21 cellular contexts compared by ENCODE assay signal in the genomic region with DNA sequence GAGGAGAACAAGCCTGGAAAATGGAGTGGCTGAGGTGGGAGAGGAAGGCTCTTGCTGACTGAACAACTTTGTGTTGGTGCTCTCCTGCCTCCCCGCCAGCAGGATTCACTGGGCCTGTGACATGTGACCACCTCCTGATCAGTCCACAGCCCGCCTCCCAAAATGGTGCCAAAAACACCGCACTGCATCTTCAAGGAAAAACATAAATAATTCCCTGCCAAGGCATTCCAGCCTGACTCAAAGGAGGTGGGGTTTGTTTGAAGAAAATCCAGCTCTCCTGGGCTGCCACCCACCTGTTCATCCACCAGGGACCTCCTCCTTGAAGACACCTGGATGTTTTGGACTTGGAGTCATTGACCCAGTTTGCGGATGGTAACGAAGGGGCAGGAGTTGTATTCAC.
"Had no signal": no experiment of that assay in that cellular context is flagged by ENCODE, and none has a peak within 500 bp of the region (broad histone marks: within the 10 kb centered on the region; RNA-seq: fewer than 3 reads in every experiment).

No MANE protein-coding gene starts in this region.

- H3K27ac ChIP-seq: esophagus muscularis mucosa, gastrocnemius medialis, heart right ventricle, lower lobe of right lung, neural progenitor cell, psoas muscle, right atrium auricular region, uterus had no signal

- DNase-seq: activated CD4-positive, alpha-beta memory T cell treated with anti-CD3 and anti-CD28 coated beads, Interleukin-2, amount 10 ng/mL, durations not matched to agents 7 days and 5 days; activated CD4-positive, alpha-beta T cell treated with anti-CD3 and anti-CD28 coated beads, Interleukin-2, amount 10 ng/mL, durations not matched to agents 24 days and 14 days; activated effector memory CD4-positive, alpha-beta T cell treated with anti-CD3 and anti-CD28 coated beads, Interleukin-2, amount 50 U/mL, for 16 hours; activated naive CD4-positive, alpha-beta T cell treated with anti-CD3 and anti-CD28 coated beads, Interleukin-2, amount 10 ng/mL, durations not matched to agents 7 days and 5 days; activated naive CD8-positive, alpha-beta T cell treated with anti-CD3 and anti-CD28 coated beads, Interleukin-2, amount 50 U/mL, for 24 hours; dermis blood vessel endothelial cell; effector CD8-positive, alpha-beta T cell; gastrocnemius medialis; heart right ventricle; lower lobe of right lung; naive B cell; psoas muscle; stimulated activated CD4-positive, alpha-beta T cell treated with anti-CD3 and anti-CD28 coated beads, Interleukin-4, amount 100 ng/mL, for 24 hours; stimulated activated naive CD4-positive, alpha-beta T cell treated with Interleukin-2 at 50 U/mL for 16 hours; uterus had no signal

- H3K4me1 ChIP-seq: esophagus muscularis mucosa, gastrocnemius medialis, heart right ventricle, lower lobe of right lung, psoas muscle, right atrium auricular region, tibial nerve, uterus had no signal

- H3K9me3 ChIP-seq: esophagus muscularis mucosa, gastrocnemius medialis, heart right ventricle, lower lobe of right lung, psoas muscle, right atrium auricular region, uterus had no signal

- H3K4me3 ChIP-seq: esophagus muscularis mucosa, gastrocnemius medialis, heart right ventricle, lower lobe of right lung, neural progenitor cell, psoas muscle, right atrium auricular region, tibial nerve, uterus had no signal

- H3K36me3 Mint-ChIP-seq: activated naive CD4-positive, alpha-beta T cell treated with anti-CD3 and anti-CD28 coated beads, Interleukin-2, amount 10 ng/mL, durations not matched to agents 7 days and 5 days; brain; naive B cell; neural progenitor cell had no signal

- H3K4me3 Mint-ChIP-seq: activated CD4-positive, alpha-beta memory T cell treated with anti-CD3 and anti-CD28 coated beads, Interleukin-2, amount 10 ng/mL, durations not matched to agents 7 days and 5 days; activated CD4-positive, alpha-beta T cell treated with anti-CD3 and anti-CD28 coated beads, Interleukin-2, amount 10 ng/mL, durations not matched to agents 24 days and 14 days; activated naive CD4-positive, alpha-beta T cell treated with anti-CD3 and anti-CD28 coated beads, Interleukin-2, amount 10 ng/mL, durations not matched to agents 7 days and 5 days; activated naive CD8-positive, alpha-beta T cell treated with anti-CD3 and anti-CD28 coated beads, Interleukin-2, amount 50 U/mL, for 24 hours; brain; naive B cell; neural progenitor cell had no signal

- H3K27me3 Mint-ChIP-seq: activated CD4-positive, alpha-beta memory T cell treated with anti-CD3 and anti-CD28 coated beads, Interleukin-2, amount 10 ng/mL, durations not matched to agents 7 days and 5 days; activated CD4-positive, alpha-beta T cell treated with anti-CD3 and anti-CD28 coated beads, Interleukin-2, amount 10 ng/mL, durations not matched to agents 24 days and 14 days; activated naive CD4-positive, alpha-beta T cell treated with anti-CD3 and anti-CD28 coated beads, Interleukin-2, amount 10 ng/mL, durations not matched to agents 7 days and 5 days; activated naive CD8-positive, alpha-beta T cell treated with anti-CD3 and anti-CD28 coated beads, Interleukin-2, amount 50 U/mL, for 24 hours; naive B cell had no signal

- H3K4me1 Mint-ChIP-seq: activated CD4-positive, alpha-beta memory T cell treated with anti-CD3 and anti-CD28 coated beads, Interleukin-2, amount 10 ng/mL, durations not matched to agents 7 days and 5 days; activated CD4-positive, alpha-beta T cell treated with anti-CD3 and anti-CD28 coated beads, Interleukin-2, amount 10 ng/mL, durations not matched to agents 24 days and 14 days; activated naive CD4-positive, alpha-beta T cell treated with anti-CD3 and anti-CD28 coated beads, Interleukin-2, amount 10 ng/mL, durations not matched to agents 7 days and 5 days; activated naive CD8-positive, alpha-beta T cell treated with anti-CD3 and anti-CD28 coated beads, Interleukin-2, amount 50 U/mL, for 24 hours; naive B cell had no signal

- H3K27ac Mint-ChIP-seq: activated CD4-positive, alpha-beta memory T cell treated with anti-CD3 and anti-CD28 coated beads, Interleukin-2, amount 10 ng/mL, durations not matched to agents 7 days and 5 days; activated CD4-positive, alpha-beta T cell treated with anti-CD3 and anti-CD28 coated beads, Interleukin-2, amount 10 ng/mL, durations not matched to agents 24 days and 14 days; activated naive CD4-positive, alpha-beta T cell treated with anti-CD3 and anti-CD28 coated beads, Interleukin-2, amount 10 ng/mL, durations not matched to agents 7 days and 5 days; activated naive CD8-positive, alpha-beta T cell treated with anti-CD3 and anti-CD28 coated beads, Interleukin-2, amount 50 U/mL, for 24 hours; naive B cell had no signal

- H3K27me3 ChIP-seq: gastrocnemius medialis, right atrium auricular region, tibial nerve, uterus had no signal

- H3K9me3 Mint-ChIP-seq: activated CD4-positive, alpha-beta memory T cell treated with anti-CD3 and anti-CD28 coated beads, Interleukin-2, amount 10 ng/mL, durations not matched to agents 7 days and 5 days; activated CD4-positive, alpha-beta T cell treated with anti-CD3 and anti-CD28 coated beads, Interleukin-2, amount 10 ng/mL, durations not matched to agents 24 days and 14 days; activated naive CD4-positive, alpha-beta T cell treated with anti-CD3 and anti-CD28 coated beads, Interleukin-2, amount 10 ng/mL, durations not matched to agents 7 days and 5 days; activated naive CD8-positive, alpha-beta T cell treated with anti-CD3 and anti-CD28 coated beads, Interleukin-2, amount 50 U/mL, for 24 hours had no signal

- H3K36me3 ChIP-seq: esophagus muscularis mucosa, gastrocnemius medialis, heart right ventricle, lower lobe of right lung, neural progenitor cell, right atrium auricular region, tibial nerve, uterus had no signal

- ATAC-seq: activated CD4-positive, CD25-positive, alpha-beta regulatory T cell treated with anti-CD3 and anti-CD28 coated beads, Interleukin-2, amount 50 U/mL, for 24 hours; activated naive CD8-positive, alpha-beta T cell treated with anti-CD3 and anti-CD28 coated beads, Interleukin-2, amount 50 U/mL, for 24 hours; gastrocnemius medialis; heart right ventricle; psoas muscle had no signal
